16 cellular contexts compared by ENCODE assay signal in the genomic region with DNA sequence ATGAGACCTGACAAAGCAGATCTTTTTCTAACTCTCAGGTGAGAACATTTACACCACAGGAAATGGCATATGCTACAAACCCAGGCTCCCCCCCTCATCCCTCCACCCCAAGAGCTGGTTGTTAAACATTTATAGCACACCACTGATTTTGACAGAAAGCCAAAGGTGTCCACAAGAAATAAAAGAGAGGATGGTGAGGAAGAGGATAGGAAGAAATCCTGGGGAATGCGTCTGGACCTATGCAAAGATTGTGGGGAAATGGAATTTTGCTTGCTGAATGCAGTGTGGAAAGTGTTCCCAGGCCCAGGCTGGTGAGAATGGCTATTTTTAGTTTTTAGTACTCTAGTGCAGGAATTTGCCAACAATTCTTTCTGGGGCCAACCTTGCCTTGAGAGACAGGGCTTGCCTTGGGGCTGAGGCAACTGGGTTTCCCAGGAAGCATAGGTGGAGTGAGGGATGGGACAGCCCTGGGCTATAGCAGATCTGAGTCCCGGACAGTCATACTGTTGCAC.
A peak's percentile ranks its signal among the peaks of the same experiment; 100 is the strongest.
DNase-seq lines count a peak whose midpoint lies in the region; ATAC-seq and TF ChIP-seq lines count a peak whose summit lies in the region.
"Had no signal": no experiment of that assay in that cellular context is flagged by ENCODE, and none has a peak within 500 bp of the region (broad histone marks: within the 10 kb centered on the region; RNA-seq: fewer than 3 reads in every experiment).

No MANE protein-coding gene starts in this region.

- no peaks in the 10 kb centered on the region for H3K79me1 ChIP-seq in IMR-90 (ENCODE audit: low read depth in 1 of 2, low read length in 2 of 2)
- no peaks in the 10 kb centered on the region for H3K79me1 ChIP-seq in mesenchymal stem cell (replicated peaks; ENCODE audit: low read length, poor library complexity, severe bottlenecking)

- ATAC-seq in IMR-90 (ENCODE audit: low read depth) (peak; percentile 54), HG03439 (IDR thresholded peaks at IDR 0.05; ENCODE audit: unreplicated experiment) (no peak)
- ATAC-seq in stimulated activated naive CD8-positive, alpha-beta T cell treated with anti-CD3 and anti-CD28 coated beads, Interleukin-15, amount 100 ng/mL, for 72 hours = no peak
- no peak for ATAC-seq in stimulated activated naive CD8-positive, alpha-beta T cell treated with anti-CD3 and anti-CD28 coated beads, Interleukin-15, Interleukin-2, amounts not matched to agents 100 U/mL and 50 U/mL, for 24 hours

- H2BK12ac ChIP-seq in mesenchymal stem cell (ENCODE audit: low read length in 2 of 2) = peak overlapping the region in 1 of 2 experiments; percentile 22

- H3K27me3 ChIP-seq in ACC112 (ENCODE audit: insufficient read depth, low read length) (no peaks in the 10 kb centered on the region), IMR-90 (ENCODE audit: control insufficient read depth, insufficient read depth, low read length) (no peaks in the 10 kb centered on the region), mesenchymal stem cell (ENCODE audit: control insufficient read depth in 1 of 2, insufficient read depth in 1 of 2, low read length in 2 of 2) (peaks cover 0 to 3% of the 10 kb centered on the region in 2 experiments)
- H3K27me3 ChIP-seq: heart left ventricle, neutrophil had no signal

- H4K91ac ChIP-seq in IMR-90 (ENCODE audit: insufficient read depth, low read depth, low read length) = peak overlapping the region; percentile 50
- no peak overlapping the region for H4K91ac ChIP-seq in mesenchymal stem cell (ENCODE audit: low read length)

- no peak for TF ChIP-seq POLR2A in IMR-90 (IDR thresholded peaks at IDR 0.05; ENCODE audit: low read depth, low read length)

- peak overlapping the region; percentile 44; the same call in 1 of the 2 replicates for H3K4me2 ChIP-seq in IMR-90 (ENCODE audit: low read depth, low read length)
- H3K4me2 ChIP-seq in mesenchymal stem cell (ENCODE audit: low read length, poor library complexity, severe bottlenecking) = no peak overlapping the region

- H3K4ac ChIP-seq in IMR-90 (ENCODE audit: low read depth, low read length) (peak overlapping the region; percentile 93), mesenchymal stem cell (ENCODE audit: low read depth in 1 of 2, low read length in 2 of 2) (no peak overlapping the region)

- POLR2A ChIA-PET in IMR-90 (lab: Charles Lee; ENCODE audit: unreplicated experiment) = no interaction called here

- no peaks in the 10 kb centered on the region for H3K4me1 Mint-ChIP-seq in stimulated activated naive CD8-positive, alpha-beta T cell treated with anti-CD3 and anti-CD28 coated beads, Interleukin-15, amount 100 ng/mL, for 72 hours
- H3K4me1 Mint-ChIP-seq: activated B cell treated with CpG ODN at 0.5 μM for 24 hours, B cell had no signal

- H2BK15ac ChIP-seq in IMR-90 (ENCODE audit: low read depth, low read length) (peak overlapping the region; percentile 92), mesenchymal stem cell (ENCODE audit: low read depth, poor library complexity, severe bottlenecking) (no peak overlapping the region)

- H2BK5ac ChIP-seq in IMR-90 (ENCODE audit: low read depth, low read length, poor library complexity, severe bottlenecking) (peak overlapping the region; percentile 93), mesenchymal stem cell (ENCODE audit: low read depth, low read length, poor library complexity, severe bottlenecking) (no peak overlapping the region)

- 0 out of 2 replicates have a peak overlapping the region, but pooled peaks have one; percentile 13 for H4K5ac ChIP-seq in IMR-90 (ENCODE audit: low read depth, low read length)

- BruUV-seq in IMR-90 (replicated peaks; lab: Mats Ljungman, UMichigan) = no TSS peak

- peak overlapping the region; percentile 51 for H3K18ac ChIP-seq in IMR-90 (ENCODE audit: low read depth, low read length)
- H3K18ac ChIP-seq in mesenchymal stem cell (ENCODE audit: low read depth in 1 of 2, low read length in 2 of 2) = peak overlapping the region in 1 of 2 experiments; percentile 33

- TF ChIP-seq CTCF in IMR-90 (conservative IDR thresholded peaks at IDR 0.05; ENCODE audit: low read depth, low read length) = no peak
- no peak for TF ChIP-seq CTCF in coronary artery (IDR thresholded peaks at IDR 0.05)

- no CpG with 5 or more reads among the region's 2 CpGs for WGBS in IMR-90 (ENCODE audit: extremely low coverage in 2 of 2, insufficient read length in 1 of 2), 2 experiments
- 55% methylated on average over 1 of the region's 2 CpGs for WGBS in mesenchymal stem cell

- H2AFZ ChIP-seq in ACC112 (ENCODE audit: low read length, unreplicated experiment) (no peak overlapping the region), IMR-90 (replicated peaks; ENCODE audit: low read length, poor library complexity) (peak overlapping the region; percentile 74), mesenchymal stem cell (ENCODE audit: low read depth, low read length) (no peak overlapping the region)

- H4K8ac ChIP-seq in IMR-90 (ENCODE audit: low read depth in 2 of 2, low read length in 2 of 2) (peak overlapping the region; percentile 8 to 88; a peak in 3 of 4 replicates), mesenchymal stem cell (ENCODE audit: low read length) (no peak overlapping the region)

- CTCF ChIA-PET in IMR-90 (lab: Yijun Ruan, JAX) = no interaction called here

- in situ Hi-C loops in IMR-90 (cut with MboI; ENCODE audit: low sequenced_read_pairs) = no loop called here

- no peaks in the 10 kb centered on the region for H3K27me3 Mint-ChIP-seq in stimulated activated naive CD8-positive, alpha-beta T cell treated with anti-CD3 and anti-CD28 coated beads, Interleukin-15, amount 100 ng/mL, for 72 hours
- H3K27me3 Mint-ChIP-seq: activated B cell treated with CpG ODN at 0.5 μM for 24 hours had no signal

- H4K20me1 ChIP-seq in IMR-90 (ENCODE audit: insufficient read depth, low read length) = no peaks in the 10 kb centered on the region

- peak overlapping the region; percentile 10 for H2AK9ac ChIP-seq in IMR-90 (replicated peaks; ENCODE audit: low read depth, low read length, poor library complexity)

- no peaks in the 10 kb centered on the region for H3K79me2 ChIP-seq in ACC112 (ENCODE audit: control insufficient read depth, insufficient read depth, low read length, unreplicated experiment)

- H2AK5ac ChIP-seq in IMR-90 (ENCODE audit: low read depth, low read length) (peak overlapping the region; percentile 98), mesenchymal stem cell (ENCODE audit: low read length, severe bottlenecking) (no peak overlapping the region)

- no peak overlapping the region for H3K4me3 Mint-ChIP-seq in stimulated activated naive CD8-positive, alpha-beta T cell treated with anti-CD3 and anti-CD28 coated beads, Interleukin-15, amount 100 ng/mL, for 72 hours
- H3K4me3 Mint-ChIP-seq: activated B cell treated with CpG ODN at 0.5 μM for 24 hours, B cell had no signal

- intact Hi-C loops in IMR-90 (cut with micrococcal nuclease) = loop anchor here (1.0 kb wide), 1 partner anchor 11 kb away; no protein-coding TSS in a partner anchor

- H3K56ac ChIP-seq in IMR-90 (ENCODE audit: extremely low read depth, insufficient read depth, low read length) = peak overlapping the region; percentile 81

- TF ChIP-seq RAD21 in IMR-90 (IDR thresholded peaks at IDR 0.05; ENCODE audit: low read length) = no peak

- H3K23ac ChIP-seq in IMR-90 (ENCODE audit: low read depth, low read length) = peak overlapping the region; percentile 79; the same call in 1 of the 2 replicates
- no peak overlapping the region for H3K23ac ChIP-seq in mesenchymal stem cell (ENCODE audit: low read length in 2 of 2)

- H3K4me1 ChIP-seq in ACC112 (ENCODE audit: control insufficient read depth, insufficient read depth, low read length, unreplicated experiment) (peaks cover 34% of the 10 kb centered on the region), IMR-90 (ENCODE audit: control insufficient read depth, insufficient read depth, low read length) (peaks cover 15% of the 10 kb centered on the region), mesenchymal stem cell (ENCODE audit: control insufficient read depth, insufficient read depth, low read depth, low read length) (peaks cover 5% of the 10 kb centered on the region)

- no peak overlapping the region for H3K27ac Mint-ChIP-seq in stimulated activated naive CD8-positive, alpha-beta T cell treated with anti-CD3 and anti-CD28 coated beads, Interleukin-15, amount 100 ng/mL, for 72 hours
- H3K27ac Mint-ChIP-seq: activated B cell treated with CpG ODN at 0.5 μM for 24 hours, B cell had no signal

- no peaks in the 10 kb centered on the region for H3K36me3 ChIP-seq in ACC112 (ENCODE audit: insufficient read depth, low read length)
- H3K36me3 ChIP-seq in IMR-90 (ENCODE audit: control insufficient read depth, insufficient read depth, low read length) = no peaks in the 10 kb centered on the region
- H3K36me3 ChIP-seq in mesenchymal stem cell (ENCODE audit: control insufficient read depth in 1 of 2, insufficient read depth in 2 of 2, low read depth in 1 of 2, low read length in 2 of 2) = no peaks in the 10 kb centered on the region
- H3K36me3 ChIP-seq: heart left ventricle, neutrophil had no signal

- H2BK120ac ChIP-seq in IMR-90 (ENCODE audit: low read depth, low read length) (peak overlapping the region; percentile 93), mesenchymal stem cell (ENCODE audit: low read depth, low read length) (no peak overlapping the region)

- DNase-seq in IMR-90 (peak; percentile 73), coronary artery (ENCODE audit: low spot score) (no peak), mesenchymal stem cell (peak; percentile 85), Kasumi-1 (lab: John Stamatoyannopoulos, UW) (no peak)
- DNase-seq in stimulated activated naive CD8-positive, alpha-beta T cell treated with anti-CD3 and anti-CD28 coated beads, Interleukin-15, amount 100 ng/mL, for 72 hours = no peak
- DNase-seq in stimulated activated naive CD8-positive, alpha-beta T cell treated with anti-CD3 and anti-CD28 coated beads, Interleukin-15, Interleukin-2, amounts not matched to agents 100 U/mL and 50 U/mL, for 24 hours = no peak
- DNase-seq: activated B cell treated with CpG ODN at 0.5 μM for 24 hours; effector CD8-positive, alpha-beta T cell; heart left ventricle; stimulated activated CD4-positive, alpha-beta T cell treated with anti-CD3 and anti-CD28 coated beads, Interleukin-12 subunit alpha, Interleukin-12 subunit beta, amount 100 ng/mL, for 4 hours had no signal

- no peaks in the 10 kb centered on the region for H3K9me3 Mint-ChIP-seq in stimulated activated naive CD8-positive, alpha-beta T cell treated with anti-CD3 and anti-CD28 coated beads, Interleukin-15, amount 100 ng/mL, for 72 hours
- H3K9me3 Mint-ChIP-seq: activated B cell treated with CpG ODN at 0.5 μM for 24 hours had no signal

- H3K14ac ChIP-seq in IMR-90 (replicated peaks; ENCODE audit: low read depth, low read length) (peak overlapping the region; percentile 82), mesenchymal stem cell (ENCODE audit: low read length in 2 of 2) (no peak overlapping the region)

- dilution Hi-C loops in IMR-90 (cut with HindIII; ENCODE audit: low sequenced_read_pairs, unreplicated experiment) = no loop called here

- H3K4me3 ChIP-seq in ACC112 (ENCODE audit: low read depth, low read length) = no peak overlapping the region; the same call in 1 of the 2 replicates
- H3K4me3 ChIP-seq in IMR-90 (ENCODE audit: insufficient read depth, low read depth, low read length) = no peak overlapping the region
- H3K4me3 ChIP-seq in coronary artery = no peak overlapping the region
- H3K4me3 ChIP-seq in mesenchymal stem cell (ENCODE audit: insufficient read depth in 1 of 2, low read depth in 1 of 2, low read length in 2 of 2) = no peak overlapping the region
- H3K4me3 ChIP-seq: heart left ventricle, lung, SK-N-MC had no signal

- H3K27ac ChIP-seq in ACC112 (ENCODE audit: low read depth, low read length) (peak overlapping the region; percentile 84), IMR-90 (ENCODE audit: insufficient read depth, low read length) (peak overlapping the region; percentile 68), coronary artery (peak overlapping the region; percentile 94 to 95), mesenchymal stem cell (ENCODE audit: low read length, poor library complexity, severe bottlenecking) (peak overlapping the region; percentile 82)
- H3K27ac ChIP-seq: neutrophil, SK-N-MC had no signal

- H3K9ac ChIP-seq in IMR-90 (ENCODE audit: low read depth, low read length) = no peak overlapping the region
- H3K9ac ChIP-seq in mesenchymal stem cell (ENCODE audit: low read length) = no peak overlapping the region

- H2BK20ac ChIP-seq in IMR-90 (ENCODE audit: low read depth, low read length) = peak overlapping the region; percentile 95

- H3K9me1 ChIP-seq in IMR-90 (ENCODE audit: insufficient read depth, low read length) = peaks cover 20% of the 10 kb centered on the region

- H3K9me3 ChIP-seq in IMR-90 (ENCODE audit: control insufficient read depth, insufficient read depth, low read length) = no peaks in the 10 kb centered on the region
- no peaks in the 10 kb centered on the region for H3K9me3 ChIP-seq in mesenchymal stem cell (ENCODE audit: control insufficient read depth, low read length)
- H3K9me3 ChIP-seq: heart left ventricle, neutrophil had no signal

Comparison
In these comparisons a context has a peak if more than half of its experiments do, and no peak if none do; other contexts are left out.
1. DNase-seq: peak in IMR-90 (single experiment) and mesenchymal stem cell (single experiment); none in coronary artery (single experiment), Kasumi-1 (0 of 2), stimulated activated naive CD8-positive, alpha-beta T cell treated with anti-CD3 and anti-CD28 coated beads, Interleukin-15, amount 100 ng/mL, for 72 hours (0 of 2) and stimulated activated naive CD8-positive, alpha-beta T cell treated with anti-CD3 and anti-CD28 coated beads, Interleukin-15, Interleukin-2, amounts not matched to agents 100 U/mL and 50 U/mL, for 24 hours (single experiment).
2. Peak in every context shown above with its lines, with median percentiles within 50 percentile points of each other: H3K27ac ChIP-seq.